In genomic region chr4:153224474-153224873, GRCh38 we compare ENCODE assay signal across 1 cellular context.
TF ChIP-seq lines count a peak whose summit lies in the region.

No MANE protein-coding gene starts in this region.

TF ChIP-seq in endothelial cell of umbilical vein, 7 proteins besides CTCF, POLR2A, EP300 and RAD21 (continued from another document):
- TF ChIP-seq MYC (IDR thresholded peaks at IDR 0.05; ENCODE audit: low read depth, low read length), result no peak
